ENCODE assay signal across 9 cellular contexts in the genomic region with DNA sequence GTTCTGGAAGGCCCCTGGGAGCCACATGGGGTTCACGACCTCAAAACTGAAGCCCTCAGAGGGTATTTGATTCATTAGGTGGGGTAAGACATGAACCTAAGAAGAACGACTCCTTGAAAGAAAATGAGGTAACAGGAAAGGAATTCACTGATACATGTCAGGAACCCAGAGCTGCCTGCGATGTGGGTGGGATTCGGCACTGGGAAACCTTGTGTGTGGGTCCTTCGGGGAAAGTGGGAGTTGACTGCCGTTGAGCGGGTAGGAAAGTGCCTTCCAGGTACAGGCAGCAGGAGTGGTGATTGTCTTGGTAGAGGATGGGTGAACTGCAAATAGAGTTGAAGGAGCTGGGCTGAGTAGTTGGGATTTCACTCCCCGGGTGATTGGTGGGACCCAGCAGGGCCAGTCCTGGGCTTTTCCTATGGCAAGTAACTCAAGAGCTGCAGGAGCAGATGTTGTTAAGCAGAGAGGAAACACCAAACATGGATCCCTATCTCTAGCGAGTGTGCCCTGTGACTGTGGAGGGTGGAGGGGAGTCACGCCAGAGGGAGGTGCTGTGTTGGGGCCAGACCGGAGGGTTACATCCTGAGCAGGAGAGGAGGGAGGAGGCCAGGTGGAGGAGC. TPM values are rescaled to one million over a fixed set of nuclear protein-coding genes. Genes with fewer than 3 reads are reported as not detected.
DNase-seq lines count a peak whose midpoint lies in the region; ATAC-seq, FAIRE-seq and TF ChIP-seq lines count a peak whose summit lies in the region.
"Had no signal": no experiment of that assay in that cellular context is flagged by ENCODE, and none has a peak within 500 bp of the region (broad histone marks: within the 10 kb centered on the region; RNA-seq: fewer than 3 reads in every experiment).

No MANE protein-coding gene starts in this region.

- H2AK5ac ChIP-seq in H1 (ENCODE audit: low read depth, low read length) = peak overlapping the region; percentile 53; the same call in 1 of the 2 replicates

- H3K18ac ChIP-seq in H1 (ENCODE audit: extremely low read depth, low read length) = no peak overlapping the region

- no peak overlapping the region for H4K5ac ChIP-seq in H1 (ENCODE audit: insufficient read length, low read depth, low read length)

- TF ChIP-seq EP300 in H1 (IDR thresholded peaks at IDR 0.05; ENCODE audit: borderline replicate concordance in 1 of 2, low read depth in 2 of 2, low read length in 2 of 2) = no peak

- H3K27ac ChIP-seq in DND-41 (ENCODE audit: low read length) (peak overlapping the region; percentile 85), OCI-LY3 (ENCODE audit: low read length) (peak overlapping the region; percentile 67; the same call in 1 of the 2 replicates), H1 (ENCODE audit: low read depth, low read length) (no peak overlapping the region)

- no peak overlapping the region for H2BK5ac ChIP-seq in H1 (ENCODE audit: low read depth, low read length)

- CTCF ChIA-PET in H1 (lab: Charles Lee; ENCODE audit: partially characterized antibody) = interaction anchor here (0.8 to 2.7 kb wide), 7 partner anchors 13 to 143 kb away, joined by 3 to 13 read pairs (median 4); no protein-coding TSS in a partner anchor

- no peaks in the 10 kb centered on the region for H3K36me3 ChIP-seq in DND-41 (ENCODE audit: insufficient read depth, low read length)
- peaks cover 23% of the 10 kb centered on the region for H3K36me3 ChIP-seq in OCI-LY3 (replicated peaks; ENCODE audit: low read depth, low read length)
- no peaks in the 10 kb centered on the region for H3K36me3 ChIP-seq in H1 (ENCODE audit: control insufficient read depth in 2 of 4, insufficient read depth in 4 of 4, low read length in 3 of 4)

- no peak overlapping the region for H3K4ac ChIP-seq in H1 (replicated peaks; ENCODE audit: insufficient read length, low read depth, low read length)

- ATAC-seq in DND-41 (ENCODE audit: insufficient read depth, low read depth) (peak; percentile 15; the same call in 1 of the 3 replicates), HG02981 (IDR thresholded peaks at IDR 0.05; ENCODE audit: unreplicated experiment) (no peak)

- H4K8ac ChIP-seq in H1 (ENCODE audit: extremely low read depth, insufficient read depth, low read length) = no peak overlapping the region

- H4K91ac ChIP-seq in H1 (replicated peaks; ENCODE audit: insufficient read length, low read length) = no peak overlapping the region

- H3K14ac ChIP-seq in H1 (ENCODE audit: insufficient read length) = no peak overlapping the region

- H3K23me2 ChIP-seq in H1 (ENCODE audit: low read depth, low read length) = no peaks in the 10 kb centered on the region

- H2BK120ac ChIP-seq in H1 (replicated peaks; ENCODE audit: low read depth, low read length) = no peak overlapping the region

- DNase-seq in DND-41 (peak; percentile 20), H1 (ENCODE audit: low read depth in 1 of 2, low spot score in 2 of 2) (no peak), renal cortical epithelial cell (ENCODE audit: low read depth) (peak; percentile 60), hypothalamus (lab: John Stamatoyannopoulos, UW) (no peak), AG08396 (ENCODE audit: low spot score) (no peak)
- DNase-seq in NK-92 treated with Interleukin-12 subunit alpha and Interleukin-12 subunit beta, amount 100 ng/mL, for 24 hours (lab: John Stamatoyannopoulos, UW) = no peak
- DNase-seq: NCI-H1436 treated with DMSO at 0.1 percent for 48 hours had no signal

- no peak for TF ChIP-seq RAD21 in H1 (IDR thresholded peaks at IDR 0.05 in 1 of 2, conservative IDR thresholded peaks at IDR 0.05 in 1 of 2; ENCODE audit: low read depth in 2 of 2, low read length in 2 of 2)

- H2AFZ ChIP-seq in DND-41 (ENCODE audit: low read depth, low read length) (no peak overlapping the region), OCI-LY3 (ENCODE audit: low read depth, low read length) (no peak overlapping the region), H1 (ENCODE audit: low read length) (no peak overlapping the region)

- H3K9me3 ChIP-seq in DND-41 (ENCODE audit: insufficient read depth, low read length, severe bottlenecking) = no peaks in the 10 kb centered on the region
- no peaks in the 10 kb centered on the region for H3K9me3 ChIP-seq in OCI-LY3 (ENCODE audit: insufficient read depth, low read length)
- H3K9me3 ChIP-seq in H1 (ENCODE audit: insufficient read depth in 2 of 2, low read depth in 1 of 2, low read length in 1 of 2) = no peaks in the 10 kb centered on the region

- H3K27me3 ChIP-seq in DND-41 (ENCODE audit: insufficient read depth, low read length, poor library complexity) (no peaks in the 10 kb centered on the region), OCI-LY3 (ENCODE audit: low read depth, low read length) (no peaks in the 10 kb centered on the region), H1 (replicated peaks in 1 of 4; ENCODE audit: control insufficient read depth in 3 of 4, extremely low read depth in 1 of 4, insufficient read depth in 3 of 4, low read length in 3 of 4) (no peaks in the 10 kb centered on the region)

- H2BK20ac ChIP-seq in H1 (ENCODE audit: low read length) = peak overlapping the region; percentile 61; the same call in 1 of the 2 replicates

- POLR2A ChIA-PET in H1 (lab: Charles Lee; ENCODE audit: partially characterized antibody) = interaction anchor here (1.0 kb wide), 1 partner anchor 13 kb away, joined by 3 read pairs; no protein-coding TSS in a partner anchor

- H3K23ac ChIP-seq in H1 (ENCODE audit: insufficient read length) = no peak overlapping the region

- H2BK12ac ChIP-seq in H1 (ENCODE audit: low read depth, low read length) = peak overlapping the region; percentile 92; the same call in 1 of the 2 replicates

- peak; percentile 10 for TF ChIP-seq CTCF in DND-41 (IDR thresholded peaks at IDR 0.05; ENCODE audit: borderline replicate concordance, extremely low read depth, low read length, poor library complexity, severe bottlenecking)
- peak; percentile 11; the same call in 1 of the 2 replicates for TF ChIP-seq CTCF in OCI-LY3 (IDR thresholded peaks at IDR 0.05; ENCODE audit: low read depth, low read length)
- peak in 2 of 3 experiments; percentile 5 to 26; a peak in 2 of 4 replicates for TF ChIP-seq CTCF in H1 (IDR thresholded peaks at IDR 0.05; ENCODE audit: control extremely low read depth in 1 of 3, insufficient read depth in 1 of 3, low read depth in 1 of 3, low read length in 3 of 3)

- H4K20me1 ChIP-seq in DND-41 (ENCODE audit: insufficient read depth, low read length) (no peaks in the 10 kb centered on the region), OCI-LY3 (ENCODE audit: insufficient read depth, low read length) (peaks cover 22% of the 10 kb centered on the region), H1 (replicated peaks in 1 of 2; ENCODE audit: control insufficient read depth in 1 of 2, insufficient read depth in 2 of 2, low read length in 2 of 2) (no peaks in the 10 kb centered on the region)

- TF ChIP-seq POLR2A in H1 (IDR thresholded peaks at IDR 0.05; ENCODE audit: control extremely low read depth in 1 of 2, low read depth in 2 of 2, low read length in 2 of 2) = no peak

- no peak for FAIRE-seq in H1 (lab: Jason Lieb, UNC)

- 87% methylated on average over 11 of the region's 11 CpGs; no CpG with 5 or more reads in 1 of the 2 experiments for WGBS in H1 (ENCODE audit: extremely low coverage in 1 of 2, insufficient coverage in 1 of 2, insufficient read length in 1 of 2, insufficient replicate concordance in 2 of 2, low coverage in 1 of 2, low lambda C conversion rate in 2 of 2, missing lambda C conversion rate in 1 of 2), 2 experiments

- H3K79me2 ChIP-seq in DND-41 (ENCODE audit: insufficient read depth, low read length) (peaks cover 90% of the 10 kb centered on the region), OCI-LY3 (ENCODE audit: low read length) (peaks cover 100% of the 10 kb centered on the region), H1 (ENCODE audit: control insufficient read depth in 1 of 2, insufficient read depth in 2 of 2, low read length in 2 of 2) (no peaks in the 10 kb centered on the region; a peak in 1 of 4 replicates)

- no peak overlapping the region for H3K4me3 ChIP-seq in DND-41 (ENCODE audit: low read depth in 1 of 2, low read length in 2 of 2)
- H3K4me3 ChIP-seq in OCI-LY3 (ENCODE audit: low read length) = no peak overlapping the region
- no peak overlapping the region for H3K4me3 ChIP-seq in H1 (ENCODE audit: extremely low read depth in 1 of 4, insufficient read depth in 2 of 4, low read depth in 3 of 4, low read length in 4 of 4)

- H3K4me1 ChIP-seq in DND-41 (ENCODE audit: insufficient read depth, low read length) (peaks cover 81% of the 10 kb centered on the region), OCI-LY3 (ENCODE audit: low read length) (peaks cover 86% of the 10 kb centered on the region), H1 (replicated peaks in 1 of 4; ENCODE audit: control insufficient read depth in 3 of 4, insufficient read depth in 4 of 4, low read length in 3 of 4) (peaks cover 0 to 5% (median 2%) of the 10 kb centered on the region in 4 experiments; a peak in 2 of 7 replicates)

- no peaks in the 10 kb centered on the region; the same call in 1 of the 2 replicates for H3K79me1 ChIP-seq in H1 (ENCODE audit: low read depth, low read length)

- H3K9ac ChIP-seq in DND-41 (ENCODE audit: low read depth, low read length) (peak overlapping the region; percentile 55), OCI-LY3 (ENCODE audit: low read length) (peak overlapping the region; percentile 39; the same call in 1 of the 2 replicates), H1 (replicated peaks in 1 of 4; ENCODE audit: extremely low read depth in 1 of 4, low read depth in 3 of 4, low read length in 3 of 4) (no peak overlapping the region)

- H3K4me2 ChIP-seq in DND-41 (ENCODE audit: insufficient read depth, low read length) = peak overlapping the region; percentile 64
- peak overlapping the region; percentile 75 for H3K4me2 ChIP-seq in OCI-LY3 (ENCODE audit: low read length)
- no peak overlapping the region for H3K4me2 ChIP-seq in H1 (ENCODE audit: insufficient read depth in 1 of 2, low read depth in 2 of 2, low read length in 2 of 2)

- no peak overlapping the region for H3K56ac ChIP-seq in H1 (replicated peaks; ENCODE audit: insufficient read length, low read depth, low read length)

- H2BK15ac ChIP-seq in H1 (ENCODE audit: low read length) = peak overlapping the region; percentile 95; the same call in 1 of the 2 replicates

TF ChIP-seq in H1, 55 proteins besides CTCF, POLR2A, EP300 and RAD21:
- TF ChIP-seq POLR2AphosphoS5 (IDR thresholded peaks at IDR 0.05; ENCODE audit: low read depth, low read length) (no peak), CTBP2 (IDR thresholded peaks at IDR 0.05; ENCODE audit: borderline replicate concordance, insufficient read depth, insufficient read length, low read length) (no peak)

RNA-seq across cellular contexts. Expression of a gene that starts 30.8 kb away (rescaled TPM):
- total RNA-seq in H1 (2021; fragmentation: NEBNext Ultra II Directional; extraction: Animal tissue kit (Norgen Biotek cat#: 25700)) = 20.5 and 20.6 TPM in 2 replicates
- 6.9 and 7.1 TPM in 2 replicates for polyA plus RNA-seq in H1 (2011; rRNA removed)
- polyA plus RNA-seq in H1 (2011; cell fraction: cytosol; rRNA removed) = 5.4 TPM
- polyA plus RNA-seq in H1 (2011; cell fraction: nucleus; rRNA removed) = 10.9 TPM
- 8.6 to 11.9 TPM (median 11.1 TPM) in 4 replicates for polyA plus RNA-seq in H1 (2012, experiment 1 of 2)
- 2.7 TPM for polyA plus RNA-seq in H1 (2012, experiment 2 of 2)
- 6.4 TPM for polyA plus RNA-seq in H1 (2013, experiment 1 of 2)
- polyA plus RNA-seq in H1 (2013, experiment 2 of 2) = 6.4 TPM
- polyA minus RNA-seq in H1 (2011; rRNA and poly(A)+ RNA removed) = 25.2 and 26.2 TPM in 2 replicates
- polyA minus RNA-seq in H1 (2011; cell fraction: cytosol; rRNA and poly(A)+ RNA removed) = 16.0 TPM
- 15.9 TPM for polyA minus RNA-seq in H1 (2011; cell fraction: nucleus; rRNA and poly(A)+ RNA removed)
- 8.2 and 32.9 TPM in 2 replicates for total RNA-seq in renal cortical epithelial cell

Comparison
In these comparisons a context has a peak if more than half of its experiments do, and no peak if none do; other contexts are left out.
1. DNase-seq: peak in DND-41 (single experiment) and renal cortical epithelial cell (single experiment); none in H1 (0 of 2), hypothalamus (0 of 51), NK-92 treated with Interleukin-12 subunit alpha and Interleukin-12 subunit beta, amount 100 ng/mL, for 24 hours (single experiment) and AG08396 (single experiment).
2. H3K4me2 ChIP-seq: peak in DND-41 (single experiment) and OCI-LY3 (single experiment); none in H1 (0 of 2).
3. H3K9ac ChIP-seq: peak in DND-41 (single experiment) and OCI-LY3 (single experiment); none in H1 (0 of 4).
4. Peak in every context shown above with its lines, with median percentiles within 50 percentile points of each other: CTCF ChIP-seq.